40 cellular contexts compared by ENCODE assay signal in genomic region chr1:58555393-58555792, GRCh38. TPM values are rescaled to one million over a fixed set of nuclear protein-coding genes. Genes with fewer than 3 reads are reported as not detected.
"Had no signal": no experiment of that assay in that cellular context is flagged by ENCODE, and none has a peak within 500 bp of the region (broad histone marks: within the 10 kb centered on the region; RNA-seq: fewer than 3 reads in every experiment).

No MANE protein-coding gene starts in this region.

- H3K4me3 Mint-ChIP-seq: activated naive CD4-positive, alpha-beta T cell treated with anti-CD3 and anti-CD28 coated beads for 36 hours; activated naive CD4-positive, alpha-beta T cell treated with anti-CD3 and anti-CD28 coated beads, Interleukin-2, amount 10 ng/mL, durations not matched to agents 7 days and 5 days; activated naive CD4-positive, alpha-beta T cell treated with anti-CD3 and anti-CD28 coated beads, Interleukin-2, amount 50 U/mL, for 24 hours; activated naive CD8-positive, alpha-beta T cell; activated naive CD8-positive, alpha-beta T cell treated with anti-CD3 and anti-CD28 coated beads for 36 hours; activated naive CD8-positive, alpha-beta T cell treated with anti-CD3 and anti-CD28 coated beads, Interleukin-2, amount 10 ng/mL, durations not matched to agents 7 days and 5 days; activated naive CD8-positive, alpha-beta T cell treated with anti-CD3 and anti-CD28 coated beads, Interleukin-2, amount 50 U/mL, for 24 hours; activated T-cell treated with anti-CD3 and anti-CD28 coated beads, Interleukin-2, amount 50 U/mL, for 24 hours; activated T-cell treated with anti-CD3 and anti-CD28 coated beads, Interleukin-2, amount 50 U/mL, for 4 hours; activated T-cell treated with anti-CD3 and anti-CD28 coated beads, Interleukin-2, amount 50 U/mL, for 72 hours; activated T-helper 1 cell treated with anti-CD3 and anti-CD28 coated beads, Interleukin-12 subunit alpha, Interleukin-12 subunit beta, Interleukin-2, Interleukin-4 antibody, amounts not matched to agents 30 ng/mL and 10 ng/mL and 1 ng/mL, durations not matched to agents 14 hours and 24 hours and 36 hours; activated T-helper 17 cell treated with anti-CD3 and anti-CD28 coated beads, Interleukin-2, amount 50 U/mL, for 72 hours; brain; central memory CD8-positive, alpha-beta T cell had no signal

- H3K27me3 ChIP-seq: ascending aorta, body of pancreas, brain microvascular endothelial cell, breast epithelium had no signal

- H3K4me3 ChIP-seq: adrenal gland, ascending aorta, body of pancreas, breast epithelium, cardiac muscle cell had no signal

- FAIRE-seq: astrocyte, bronchial epithelial cell had no signal

- DNase-seq: activated effector memory CD4-positive, alpha-beta T cell treated with anti-CD3 and anti-CD28 coated beads, Interleukin-2, amount 50 U/mL, for 16 hours; activated effector memory CD4-positive, alpha-beta T cell treated with Interleukin-2 at 50 U/mL for 16 hours; activated gamma-delta T cell; activated gamma-delta T cell treated with Interleukin-2 at 50 U/mL for 16 hours; activated naive CD4-positive, alpha-beta T cell; activated naive CD4-positive, alpha-beta T cell treated with anti-CD3 and anti-CD28 coated beads for 36 hours; activated naive CD4-positive, alpha-beta T cell treated with anti-CD3 and anti-CD28 coated beads, Interleukin-2, amount 10 ng/mL, durations not matched to agents 7 days and 5 days; activated naive CD4-positive, alpha-beta T cell treated with anti-CD3 and anti-CD28 coated beads, Interleukin-2, amount 50 U/mL, for 16 hours; activated naive CD4-positive, alpha-beta T cell treated with Interleukin-2 at 50 U/mL for 16 hours; activated naive CD8-positive, alpha-beta T cell treated with anti-CD3 and anti-CD28 coated beads for 36 hours; activated naive CD8-positive, alpha-beta T cell treated with anti-CD3 and anti-CD28 coated beads, Interleukin-2, amount 10 ng/mL, durations not matched to agents 7 days and 5 days; activated naive CD8-positive, alpha-beta T cell treated with anti-CD3 and anti-CD28 coated beads, Interleukin-2, amount 50 U/mL, for 24 hours; activated T-cell treated with anti-CD3 and anti-CD28 coated beads, Interleukin-2, amount 50 U/mL, for 1 hour; activated T-cell treated with anti-CD3 and anti-CD28 coated beads, Interleukin-2, amount 50 U/mL, for 24 hours; activated T-cell treated with anti-CD3 and anti-CD28 coated beads, Interleukin-2, amount 50 U/mL, for 4 hours; activated T-cell treated with anti-CD3 and anti-CD28 coated beads, Interleukin-2, amount 50 U/mL, for 48 hours; activated T-cell treated with anti-CD3 and anti-CD28 coated beads, Interleukin-2, amount 50 U/mL, for 72 hours; adrenal gland; amniotic stem cell; amygdala; anterior cingulate cortex; aorta; body of pancreas; brain microvascular endothelial cell; caudate nucleus; central memory CD4-positive, alpha-beta T cell; cerebellar nuclear complex had no signal

- ATAC-seq: activated naive CD4-positive, alpha-beta T cell treated with anti-CD3 and anti-CD28 coated beads, Interleukin-2, amount 50 U/mL, for 72 hours; activated naive CD8-positive, alpha-beta T cell treated with anti-CD3 and anti-CD28 coated beads, Interleukin-2, amount 50 U/mL, for 24 hours; activated T-cell treated with anti-CD3 and anti-CD28 coated beads, Interleukin-2, amount 50 U/mL, for 4 hours; activated T-cell treated with anti-CD3 and anti-CD28 coated beads, Interleukin-2, amount 50 U/mL, for 72 hours; activated T-helper 17 cell treated with anti-CD3 and anti-CD28 coated beads, Interleukin-2, amount 50 U/mL, for 72 hours; body of pancreas had no signal

- H3K36me3 ChIP-seq: adrenal gland, ascending aorta, brain microvascular endothelial cell, breast epithelium, cardiac muscle cell had no signal

- H3K27ac ChIP-seq: adrenal gland, ascending aorta, body of pancreas, brain microvascular endothelial cell, breast epithelium, cardiac muscle cell had no signal

- H3K27ac Mint-ChIP-seq: activated naive CD4-positive, alpha-beta T cell treated with anti-CD3 and anti-CD28 coated beads for 36 hours; activated naive CD4-positive, alpha-beta T cell treated with anti-CD3 and anti-CD28 coated beads, Interleukin-2, amount 10 ng/mL, durations not matched to agents 7 days and 5 days; activated naive CD4-positive, alpha-beta T cell treated with anti-CD3 and anti-CD28 coated beads, Interleukin-2, amount 50 U/mL, for 24 hours; activated naive CD4-positive, alpha-beta T cell treated with anti-CD3 and anti-CD28 coated beads, Interleukin-2, amount 50 U/mL, for 72 hours; activated naive CD8-positive, alpha-beta T cell; activated naive CD8-positive, alpha-beta T cell treated with anti-CD3 and anti-CD28 coated beads for 36 hours; activated naive CD8-positive, alpha-beta T cell treated with anti-CD3 and anti-CD28 coated beads, Interleukin-2, amount 10 ng/mL, durations not matched to agents 7 days and 5 days; activated naive CD8-positive, alpha-beta T cell treated with anti-CD3 and anti-CD28 coated beads, Interleukin-2, amount 50 U/mL, for 24 hours; activated T-cell treated with anti-CD3 and anti-CD28 coated beads, Interleukin-2, amount 50 U/mL, for 24 hours; activated T-cell treated with anti-CD3 and anti-CD28 coated beads, Interleukin-2, amount 50 U/mL, for 72 hours; activated T-helper 1 cell treated with anti-CD3 and anti-CD28 coated beads, Interleukin-12 subunit alpha, Interleukin-12 subunit beta, Interleukin-2, Interleukin-4 antibody, amounts not matched to agents 30 ng/mL and 10 ng/mL and 1 ng/mL, durations not matched to agents 14 hours and 24 hours and 36 hours; activated T-helper 17 cell treated with anti-CD3 and anti-CD28 coated beads, Interleukin-2, amount 50 U/mL, for 72 hours; activated T-helper 2 cell treated with anti-CD3 and anti-CD28 coated beads, Interferon-gamma antibody, Interleukin-2, Interleukin-4, amounts not matched to agents 10 μg/mL and 5 μg/mL and 100 μg/mL, durations not matched to agents 14 hours and 24 hours and 36 hours; brain had no signal

- H3K4me1 Mint-ChIP-seq: activated naive CD4-positive, alpha-beta T cell treated with anti-CD3 and anti-CD28 coated beads, Interleukin-2, amount 10 ng/mL, durations not matched to agents 7 days and 5 days; activated naive CD4-positive, alpha-beta T cell treated with anti-CD3 and anti-CD28 coated beads, Interleukin-2, amount 50 U/mL, for 24 hours; activated naive CD8-positive, alpha-beta T cell treated with anti-CD3 and anti-CD28 coated beads for 36 hours; activated naive CD8-positive, alpha-beta T cell treated with anti-CD3 and anti-CD28 coated beads, Interleukin-2, amount 10 ng/mL, durations not matched to agents 7 days and 5 days; activated naive CD8-positive, alpha-beta T cell treated with anti-CD3 and anti-CD28 coated beads, Interleukin-2, amount 50 U/mL, for 24 hours; activated T-helper 17 cell treated with anti-CD3 and anti-CD28 coated beads, Interleukin-2, amount 50 U/mL, for 72 hours; central memory CD8-positive, alpha-beta T cell had no signal

- H3K9me3 Mint-ChIP-seq: activated naive CD4-positive, alpha-beta T cell treated with anti-CD3 and anti-CD28 coated beads for 36 hours; activated naive CD4-positive, alpha-beta T cell treated with anti-CD3 and anti-CD28 coated beads, Interleukin-2, amount 10 ng/mL, durations not matched to agents 7 days and 5 days; activated naive CD4-positive, alpha-beta T cell treated with anti-CD3 and anti-CD28 coated beads, Interleukin-2, amount 50 U/mL, for 24 hours; activated naive CD4-positive, alpha-beta T cell treated with anti-CD3 and anti-CD28 coated beads, Interleukin-2, amount 50 U/mL, for 72 hours; activated naive CD8-positive, alpha-beta T cell treated with anti-CD3 and anti-CD28 coated beads, Interleukin-2, amount 10 ng/mL, durations not matched to agents 7 days and 5 days; activated T-cell treated with anti-CD3 and anti-CD28 coated beads, Interleukin-2, amount 50 U/mL, for 24 hours; activated T-cell treated with anti-CD3 and anti-CD28 coated beads, Interleukin-2, amount 50 U/mL, for 4 hours; activated T-cell treated with anti-CD3 and anti-CD28 coated beads, Interleukin-2, amount 50 U/mL, for 72 hours; activated T-helper 1 cell treated with anti-CD3 and anti-CD28 coated beads, Interleukin-12 subunit alpha, Interleukin-12 subunit beta, Interleukin-2, Interleukin-4 antibody, amounts not matched to agents 30 ng/mL and 10 ng/mL and 1 ng/mL, durations not matched to agents 14 hours and 24 hours and 36 hours; activated T-helper 17 cell treated with anti-CD3 and anti-CD28 coated beads, Interleukin-2, amount 50 U/mL, for 72 hours; activated T-helper 2 cell treated with anti-CD3 and anti-CD28 coated beads, Interferon-gamma antibody, Interleukin-2, Interleukin-4, amounts not matched to agents 10 μg/mL and 5 μg/mL and 100 μg/mL, durations not matched to agents 14 hours and 24 hours and 36 hours; central memory CD8-positive, alpha-beta T cell had no signal

- H3K4me1 ChIP-seq: adrenal gland, ascending aorta, body of pancreas, breast epithelium had no signal

- H3K9me3 ChIP-seq: adrenal gland, ascending aorta, body of pancreas, breast epithelium had no signal

- H3K36me3 Mint-ChIP-seq: activated naive CD4-positive, alpha-beta T cell treated with anti-CD3 and anti-CD28 coated beads, Interleukin-2, amount 10 ng/mL, durations not matched to agents 7 days and 5 days; activated naive CD4-positive, alpha-beta T cell treated with anti-CD3 and anti-CD28 coated beads, Interleukin-2, amount 50 U/mL, for 24 hours; activated naive CD4-positive, alpha-beta T cell treated with anti-CD3 and anti-CD28 coated beads, Interleukin-2, amount 50 U/mL, for 72 hours; activated naive CD8-positive, alpha-beta T cell treated with anti-CD3 and anti-CD28 coated beads for 36 hours; activated naive CD8-positive, alpha-beta T cell treated with anti-CD3 and anti-CD28 coated beads, Interleukin-2, amount 10 ng/mL, durations not matched to agents 7 days and 5 days; brain had no signal

RNA-seq across cellular contexts. Expression of gene TACSTD2, which starts 21.7 kb away (rescaled TPM):
- total RNA-seq: activated naive CD4-positive, alpha-beta T cell treated with anti-CD3 and anti-CD28 coated beads for 36 hours; activated naive CD8-positive, alpha-beta T cell treated with anti-CD3 and anti-CD28 coated beads, Interleukin-2, amount 10 ng/mL, durations not matched to agents 7 days and 5 days; activated T-helper 1 cell treated with anti-CD3 and anti-CD28 coated beads, Interleukin-12 subunit alpha, Interleukin-12 subunit beta, Interleukin-2, Interleukin-4 antibody, amounts not matched to agents 30 ng/mL and 10 ng/mL and 1 ng/mL, durations not matched to agents 14 hours and 24 hours and 36 hours; cardiac muscle cell had no signal
